Comparison of ENCODE assay signal across 39 cellular contexts in genomic region chr6:53510751-53511150, GRCh38.
"Had no signal": no experiment of that assay in that cellular context is flagged by ENCODE, and none has a peak within 500 bp of the region (broad histone marks: within the 10 kb centered on the region; RNA-seq: fewer than 3 reads in every experiment).

No MANE protein-coding gene starts in this region.

- H3K36me3 Mint-ChIP-seq: activated naive CD4-positive, alpha-beta T cell treated with anti-CD3 and anti-CD28 coated beads, Interleukin-2, amount 50 U/mL, for 72 hours had no signal

- H3K27ac ChIP-seq: adrenal gland, ascending aorta, brain microvascular endothelial cell, breast epithelium, cardiac muscle cell had no signal

- H3K9me3 ChIP-seq: adrenal gland, ascending aorta, body of pancreas, breast epithelium had no signal

- H3K9me3 Mint-ChIP-seq: activated naive CD4-positive, alpha-beta T cell treated with anti-CD3 and anti-CD28 coated beads for 36 hours; activated naive CD4-positive, alpha-beta T cell treated with anti-CD3 and anti-CD28 coated beads, Interleukin-2, amount 10 ng/mL, durations not matched to agents 7 days and 5 days; activated naive CD4-positive, alpha-beta T cell treated with anti-CD3 and anti-CD28 coated beads, Interleukin-2, amount 50 U/mL, for 24 hours; activated naive CD4-positive, alpha-beta T cell treated with anti-CD3 and anti-CD28 coated beads, Interleukin-2, amount 50 U/mL, for 72 hours; activated naive CD8-positive, alpha-beta T cell treated with anti-CD3 and anti-CD28 coated beads for 36 hours; activated naive CD8-positive, alpha-beta T cell treated with anti-CD3 and anti-CD28 coated beads, Interleukin-2, amount 10 ng/mL, durations not matched to agents 7 days and 5 days; activated naive CD8-positive, alpha-beta T cell treated with anti-CD3 and anti-CD28 coated beads, Interleukin-2, amount 50 U/mL, for 24 hours; activated T-cell treated with anti-CD3 and anti-CD28 coated beads, Interleukin-2, amount 50 U/mL, for 24 hours; activated T-cell treated with anti-CD3 and anti-CD28 coated beads, Interleukin-2, amount 50 U/mL, for 4 hours; activated T-cell treated with anti-CD3 and anti-CD28 coated beads, Interleukin-2, amount 50 U/mL, for 72 hours; activated T-helper 1 cell treated with anti-CD3 and anti-CD28 coated beads, Interleukin-12 subunit alpha, Interleukin-12 subunit beta, Interleukin-2, Interleukin-4 antibody, amounts not matched to agents 30 ng/mL and 10 ng/mL and 1 ng/mL, durations not matched to agents 14 hours and 24 hours and 36 hours; activated T-helper 17 cell treated with anti-CD3 and anti-CD28 coated beads, Interleukin-2, amount 50 U/mL, for 72 hours; activated T-helper 2 cell treated with anti-CD3 and anti-CD28 coated beads, Interferon-gamma antibody, Interleukin-2, Interleukin-4, amounts not matched to agents 10 μg/mL and 5 μg/mL and 100 μg/mL, durations not matched to agents 14 hours and 24 hours and 36 hours; brain; central memory CD8-positive, alpha-beta T cell had no signal

- H3K27me3 ChIP-seq: adrenal gland, ascending aorta, body of pancreas, brain microvascular endothelial cell, breast epithelium, cardiac muscle cell had no signal

- H3K27me3 Mint-ChIP-seq: activated naive CD4-positive, alpha-beta T cell treated with anti-CD3 and anti-CD28 coated beads, Interleukin-2, amount 10 ng/mL, durations not matched to agents 7 days and 5 days; activated naive CD4-positive, alpha-beta T cell treated with anti-CD3 and anti-CD28 coated beads, Interleukin-2, amount 50 U/mL, for 24 hours; activated naive CD8-positive, alpha-beta T cell; activated naive CD8-positive, alpha-beta T cell treated with anti-CD3 and anti-CD28 coated beads for 36 hours; activated naive CD8-positive, alpha-beta T cell treated with anti-CD3 and anti-CD28 coated beads, Interleukin-2, amount 10 ng/mL, durations not matched to agents 7 days and 5 days; activated naive CD8-positive, alpha-beta T cell treated with anti-CD3 and anti-CD28 coated beads, Interleukin-2, amount 50 U/mL, for 24 hours; activated T-cell treated with anti-CD3 and anti-CD28 coated beads, Interleukin-2, amount 50 U/mL, for 24 hours; activated T-helper 17 cell treated with anti-CD3 and anti-CD28 coated beads, Interleukin-2, amount 50 U/mL, for 72 hours; brain; central memory CD8-positive, alpha-beta T cell had no signal

- H3K27ac Mint-ChIP-seq: activated naive CD4-positive, alpha-beta T cell treated with anti-CD3 and anti-CD28 coated beads for 36 hours; activated naive CD4-positive, alpha-beta T cell treated with anti-CD3 and anti-CD28 coated beads, Interleukin-2, amount 10 ng/mL, durations not matched to agents 7 days and 5 days; activated naive CD4-positive, alpha-beta T cell treated with anti-CD3 and anti-CD28 coated beads, Interleukin-2, amount 50 U/mL, for 72 hours; activated naive CD8-positive, alpha-beta T cell; activated naive CD8-positive, alpha-beta T cell treated with anti-CD3 and anti-CD28 coated beads for 36 hours; activated naive CD8-positive, alpha-beta T cell treated with anti-CD3 and anti-CD28 coated beads, Interleukin-2, amount 10 ng/mL, durations not matched to agents 7 days and 5 days; activated naive CD8-positive, alpha-beta T cell treated with anti-CD3 and anti-CD28 coated beads, Interleukin-2, amount 50 U/mL, for 24 hours; activated T-cell treated with anti-CD3 and anti-CD28 coated beads, Interleukin-2, amount 50 U/mL, for 24 hours; activated T-cell treated with anti-CD3 and anti-CD28 coated beads, Interleukin-2, amount 50 U/mL, for 72 hours; activated T-helper 1 cell treated with anti-CD3 and anti-CD28 coated beads, Interleukin-12 subunit alpha, Interleukin-12 subunit beta, Interleukin-2, Interleukin-4 antibody, amounts not matched to agents 30 ng/mL and 10 ng/mL and 1 ng/mL, durations not matched to agents 14 hours and 24 hours and 36 hours; activated T-helper 17 cell treated with anti-CD3 and anti-CD28 coated beads, Interleukin-2, amount 50 U/mL, for 72 hours; activated T-helper 2 cell treated with anti-CD3 and anti-CD28 coated beads, Interferon-gamma antibody, Interleukin-2, Interleukin-4, amounts not matched to agents 10 μg/mL and 5 μg/mL and 100 μg/mL, durations not matched to agents 14 hours and 24 hours and 36 hours; brain had no signal

- DNase-seq: activated effector memory CD4-positive, alpha-beta T cell treated with anti-CD3 and anti-CD28 coated beads, Interleukin-2, amount 50 U/mL, for 16 hours; activated effector memory CD4-positive, alpha-beta T cell treated with Interleukin-2 at 50 U/mL for 16 hours; activated gamma-delta T cell; activated gamma-delta T cell treated with Interleukin-2 at 50 U/mL for 16 hours; activated naive CD4-positive, alpha-beta T cell; activated naive CD4-positive, alpha-beta T cell treated with anti-CD3 and anti-CD28 coated beads for 36 hours; activated naive CD4-positive, alpha-beta T cell treated with anti-CD3 and anti-CD28 coated beads, Interleukin-2, amount 10 ng/mL, durations not matched to agents 7 days and 5 days; activated naive CD4-positive, alpha-beta T cell treated with anti-CD3 and anti-CD28 coated beads, Interleukin-2, amount 50 U/mL, for 16 hours; activated naive CD4-positive, alpha-beta T cell treated with Interleukin-2 at 50 U/mL for 16 hours; activated naive CD8-positive, alpha-beta T cell treated with anti-CD3 and anti-CD28 coated beads for 36 hours; activated naive CD8-positive, alpha-beta T cell treated with anti-CD3 and anti-CD28 coated beads, Interleukin-2, amount 10 ng/mL, durations not matched to agents 7 days and 5 days; activated naive CD8-positive, alpha-beta T cell treated with anti-CD3 and anti-CD28 coated beads, Interleukin-2, amount 50 U/mL, for 24 hours; activated T-cell treated with anti-CD3 and anti-CD28 coated beads, Interleukin-2, amount 50 U/mL, for 1 hour; activated T-cell treated with anti-CD3 and anti-CD28 coated beads, Interleukin-2, amount 50 U/mL, for 24 hours; activated T-cell treated with anti-CD3 and anti-CD28 coated beads, Interleukin-2, amount 50 U/mL, for 4 hours; activated T-cell treated with anti-CD3 and anti-CD28 coated beads, Interleukin-2, amount 50 U/mL, for 48 hours; activated T-cell treated with anti-CD3 and anti-CD28 coated beads, Interleukin-2, amount 50 U/mL, for 72 hours; adrenal gland; amniotic stem cell; amygdala; anterior cingulate cortex; aorta; body of pancreas; brain microvascular endothelial cell; caudate nucleus; central memory CD4-positive, alpha-beta T cell; cerebellar nuclear complex had no signal

- H3K4me1 ChIP-seq: adrenal gland, ascending aorta, breast epithelium had no signal

- FAIRE-seq: bronchial epithelial cell had no signal

- H3K4me3 ChIP-seq: adrenal gland, ascending aorta, body of pancreas, breast epithelium, cardiac muscle cell had no signal

- H3K4me1 Mint-ChIP-seq: activated naive CD4-positive, alpha-beta T cell treated with anti-CD3 and anti-CD28 coated beads, Interleukin-2, amount 10 ng/mL, durations not matched to agents 7 days and 5 days; activated naive CD4-positive, alpha-beta T cell treated with anti-CD3 and anti-CD28 coated beads, Interleukin-2, amount 50 U/mL, for 24 hours; activated naive CD8-positive, alpha-beta T cell treated with anti-CD3 and anti-CD28 coated beads for 36 hours; activated naive CD8-positive, alpha-beta T cell treated with anti-CD3 and anti-CD28 coated beads, Interleukin-2, amount 50 U/mL, for 24 hours; activated T-helper 17 cell treated with anti-CD3 and anti-CD28 coated beads, Interleukin-2, amount 50 U/mL, for 72 hours; brain; central memory CD8-positive, alpha-beta T cell had no signal

- H3K4me3 Mint-ChIP-seq: activated naive CD4-positive, alpha-beta T cell treated with anti-CD3 and anti-CD28 coated beads for 36 hours; activated naive CD4-positive, alpha-beta T cell treated with anti-CD3 and anti-CD28 coated beads, Interleukin-2, amount 10 ng/mL, durations not matched to agents 7 days and 5 days; activated naive CD4-positive, alpha-beta T cell treated with anti-CD3 and anti-CD28 coated beads, Interleukin-2, amount 50 U/mL, for 24 hours; activated naive CD8-positive, alpha-beta T cell; activated naive CD8-positive, alpha-beta T cell treated with anti-CD3 and anti-CD28 coated beads for 36 hours; activated naive CD8-positive, alpha-beta T cell treated with anti-CD3 and anti-CD28 coated beads, Interleukin-2, amount 10 ng/mL, durations not matched to agents 7 days and 5 days; activated naive CD8-positive, alpha-beta T cell treated with anti-CD3 and anti-CD28 coated beads, Interleukin-2, amount 50 U/mL, for 24 hours; activated T-cell treated with anti-CD3 and anti-CD28 coated beads, Interleukin-2, amount 50 U/mL, for 24 hours; activated T-cell treated with anti-CD3 and anti-CD28 coated beads, Interleukin-2, amount 50 U/mL, for 4 hours; activated T-cell treated with anti-CD3 and anti-CD28 coated beads, Interleukin-2, amount 50 U/mL, for 72 hours; activated T-helper 1 cell treated with anti-CD3 and anti-CD28 coated beads, Interleukin-12 subunit alpha, Interleukin-12 subunit beta, Interleukin-2, Interleukin-4 antibody, amounts not matched to agents 30 ng/mL and 10 ng/mL and 1 ng/mL, durations not matched to agents 14 hours and 24 hours and 36 hours; activated T-helper 17 cell treated with anti-CD3 and anti-CD28 coated beads, Interleukin-2, amount 50 U/mL, for 72 hours; brain; central memory CD8-positive, alpha-beta T cell had no signal
